ENCODE assay signal across 1 cellular context in the genomic region with DNA sequence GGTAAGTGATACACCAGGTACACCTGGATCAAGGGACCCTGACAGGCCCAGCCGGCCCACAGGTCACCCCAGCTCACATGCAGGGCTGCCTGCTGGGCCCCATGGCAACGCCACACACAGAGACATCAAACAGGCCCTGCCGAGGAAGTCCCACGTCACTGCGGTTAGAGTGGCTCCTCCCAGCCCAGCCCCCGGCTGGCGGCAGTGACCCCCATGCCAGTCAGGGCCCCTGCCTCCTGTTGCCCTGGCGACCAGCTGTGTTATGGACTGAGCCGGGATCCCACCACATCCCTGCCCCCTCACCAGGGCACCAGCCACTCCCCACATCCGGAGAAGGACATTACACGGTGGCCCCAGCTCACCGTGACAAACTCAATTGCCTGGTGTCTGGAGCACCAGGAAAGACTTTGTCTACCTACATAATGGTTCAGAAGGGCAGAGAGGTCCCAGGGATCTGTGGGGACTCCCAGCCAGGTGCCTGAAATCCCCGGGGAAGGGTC.
TF ChIP-seq lines count a peak whose summit lies in the region.

No MANE protein-coding gene starts in this region.

TF ChIP-seq in GM12878, 131 proteins besides CTCF, POLR2A, EP300 and RAD21 (continued from another document):
- TF ChIP-seq, protein P1, sequence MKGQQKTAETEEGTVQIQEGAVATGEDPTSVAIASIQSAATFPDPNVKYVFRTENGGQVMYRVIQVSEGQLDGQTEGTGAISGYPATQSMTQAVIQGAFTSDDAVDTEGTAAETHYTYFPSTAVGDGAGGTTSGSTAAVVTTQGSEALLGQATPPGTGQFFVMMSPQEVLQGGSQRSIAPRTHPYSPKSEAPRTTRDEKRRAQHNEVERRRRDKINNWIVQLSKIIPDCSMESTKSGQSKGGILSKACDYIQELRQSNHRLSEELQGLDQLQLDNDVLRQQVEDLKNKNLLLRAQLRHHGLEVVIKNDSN (IDR thresholded peaks at IDR 0.05; ENCODE audit: borderline replicate concordance, extremely low read length, insufficient read depth, low read depth, low read length): no peak
- TF ChIP-seq EGR1 (IDR thresholded peaks at IDR 0.05; ENCODE audit: borderline replicate concordance in 1 of 2, low read depth in 2 of 2, low read length in 2 of 2) (0 out of 3 replicates have a peak, but pooled peaks of 1 of the 2 experiments have one; percentile 10), ZNF217 (IDR thresholded peaks at IDR 0.05) (no peak), EZH2 (IDR thresholded peaks at IDR 0.05; ENCODE audit: borderline replicate concordance, control insufficient read depth, low read depth, low read length) (no peak), MYC (IDR thresholded peaks at IDR 0.05; ENCODE audit: insufficient read depth, insufficient read length, insufficient replicate concordance, low read length, severe bottlenecking) (no peak), HDAC6 (IDR thresholded peaks at IDR 0.05; ENCODE audit: unreplicated experiment) (no peak), TAF1 (IDR thresholded peaks at IDR 0.05; ENCODE audit: borderline replicate concordance, low read depth, low read length) (peak; percentile 11; the same call in 1 of the 2 replicates), IRF4 (IDR thresholded peaks at IDR 0.05; ENCODE audit: low read depth, low read length) (no peak), MTA2 (IDR thresholded peaks at IDR 0.05; ENCODE audit: low read depth) (peak; percentile 78), NR2C2 (IDR thresholded peaks at IDR 0.05; ENCODE audit: borderline replicate concordance, control insufficient read depth, insufficient read length, low read depth) (no peak), KLF5 (IDR thresholded peaks at IDR 0.05; ENCODE audit: partially characterized antibody) (peak; percentile 91), STAT1 (conservative IDR thresholded peaks at IDR 0.05) (peak; percentile 64), YBX1 (IDR thresholded peaks at IDR 0.05) (no peak), POLR2AphosphoS5 (IDR thresholded peaks at IDR 0.05; ENCODE audit: low read length) (peak; percentile 79), JUNB (IDR thresholded peaks at IDR 0.05) (no peak), SREBF2 (IDR thresholded peaks at IDR 0.05; ENCODE audit: low read length) (no peak), MEF2A (IDR thresholded peaks at IDR 0.05; ENCODE audit: insufficient read depth, low read depth, low read length) (no peak), MYB (IDR thresholded peaks at IDR 0.05; ENCODE audit: borderline replicate concordance, low read depth, low read length) (0 out of 2 replicates have a peak, but pooled peaks have one; percentile 17), NR2F1 (conservative IDR thresholded peaks at IDR 0.05) (peak; percentile 97), RFX5 (IDR thresholded peaks at IDR 0.05; ENCODE audit: low read depth, low read length) (peak; percentile 49; the same call in 1 of the 2 replicates), YY1 (IDR thresholded peaks at IDR 0.05; ENCODE audit: low read depth, low read length) (no peak), BCL11A (IDR thresholded peaks at IDR 0.05; ENCODE audit: low read depth, low read length) (peak; percentile 40; the same call in 1 of the 2 replicates), IKZF1 (conservative IDR thresholded peaks at IDR 0.05) (peak; percentile 95), CHD4 (IDR thresholded peaks at IDR 0.05) (no peak), ZNF622 (IDR thresholded peaks at IDR 0.05) (no peak)
- TF ChIP-seq, protein P2, sequence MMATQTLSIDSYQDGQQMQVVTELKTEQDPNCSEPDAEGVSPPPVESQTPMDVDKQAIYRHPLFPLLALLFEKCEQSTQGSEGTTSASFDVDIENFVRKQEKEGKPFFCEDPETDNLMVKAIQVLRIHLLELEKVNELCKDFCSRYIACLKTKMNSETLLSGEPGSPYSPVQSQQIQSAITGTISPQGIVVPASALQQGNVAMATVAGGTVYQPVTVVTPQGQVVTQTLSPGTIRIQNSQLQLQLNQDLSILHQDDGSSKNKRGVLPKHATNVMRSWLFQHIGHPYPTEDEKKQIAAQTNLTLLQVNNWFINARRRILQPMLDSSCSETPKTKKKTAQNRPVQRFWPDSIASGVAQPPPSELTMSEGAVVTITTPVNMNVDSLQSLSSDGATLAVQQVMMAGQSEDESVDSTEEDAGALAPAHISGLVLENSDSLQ (IDR thresholded peaks at IDR 0.05): peak; percentile 97
- TF ChIP-seq, protein P3, sequence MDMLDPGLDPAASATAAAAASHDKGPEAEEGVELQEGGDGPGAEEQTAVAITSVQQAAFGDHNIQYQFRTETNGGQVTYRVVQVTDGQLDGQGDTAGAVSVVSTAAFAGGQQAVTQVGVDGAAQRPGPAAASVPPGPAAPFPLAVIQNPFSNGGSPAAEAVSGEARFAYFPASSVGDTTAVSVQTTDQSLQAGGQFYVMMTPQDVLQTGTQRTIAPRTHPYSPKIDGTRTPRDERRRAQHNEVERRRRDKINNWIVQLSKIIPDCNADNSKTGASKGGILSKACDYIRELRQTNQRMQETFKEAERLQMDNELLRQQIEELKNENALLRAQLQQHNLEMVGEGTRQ (IDR thresholded peaks at IDR 0.05; ENCODE audit: borderline replicate concordance, low read depth, low read length): no peak
- TF ChIP-seq, protein P4, sequence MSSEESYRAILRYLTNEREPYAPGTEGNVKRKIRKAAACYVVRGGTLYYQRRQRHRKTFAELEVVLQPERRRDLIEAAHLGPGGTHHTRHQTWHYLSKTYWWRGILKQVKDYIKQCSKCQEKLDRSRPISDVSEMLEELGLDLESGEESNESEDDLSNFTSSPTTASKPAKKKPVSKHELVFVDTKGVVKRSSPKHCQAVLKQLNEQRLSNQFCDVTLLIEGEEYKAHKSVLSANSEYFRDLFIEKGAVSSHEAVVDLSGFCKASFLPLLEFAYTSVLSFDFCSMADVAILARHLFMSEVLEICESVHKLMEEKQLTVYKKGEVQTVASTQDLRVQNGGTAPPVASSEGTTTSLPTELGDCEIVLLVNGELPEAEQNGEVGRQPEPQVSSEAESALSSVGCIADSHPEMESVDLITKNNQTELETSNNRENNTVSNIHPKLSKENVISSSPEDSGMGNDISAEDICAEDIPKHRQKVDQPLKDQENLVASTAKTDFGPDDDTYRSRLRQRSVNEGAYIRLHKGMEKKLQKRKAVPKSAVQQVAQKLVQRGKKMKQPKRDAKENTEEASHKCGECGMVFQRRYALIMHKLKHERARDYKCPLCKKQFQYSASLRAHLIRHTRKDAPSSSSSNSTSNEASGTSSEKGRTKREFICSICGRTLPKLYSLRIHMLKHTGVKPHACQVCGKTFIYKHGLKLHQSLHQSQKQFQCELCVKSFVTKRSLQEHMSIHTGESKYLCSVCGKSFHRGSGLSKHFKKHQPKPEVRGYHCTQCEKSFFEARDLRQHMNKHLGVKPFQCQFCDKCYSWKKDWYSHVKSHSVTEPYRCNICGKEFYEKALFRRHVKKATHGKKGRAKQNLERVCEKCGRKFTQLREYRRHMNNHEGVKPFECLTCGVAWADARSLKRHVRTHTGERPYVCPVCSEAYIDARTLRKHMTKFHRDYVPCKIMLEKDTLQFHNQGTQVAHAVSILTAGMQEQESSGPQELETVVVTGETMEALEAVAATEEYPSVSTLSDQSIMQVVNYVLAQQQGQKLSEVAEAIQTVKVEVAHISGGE (CRISPR knock-in tag; IDR thresholded peaks at IDR 0.05): no peak
- TF ChIP-seq, protein P5, sequence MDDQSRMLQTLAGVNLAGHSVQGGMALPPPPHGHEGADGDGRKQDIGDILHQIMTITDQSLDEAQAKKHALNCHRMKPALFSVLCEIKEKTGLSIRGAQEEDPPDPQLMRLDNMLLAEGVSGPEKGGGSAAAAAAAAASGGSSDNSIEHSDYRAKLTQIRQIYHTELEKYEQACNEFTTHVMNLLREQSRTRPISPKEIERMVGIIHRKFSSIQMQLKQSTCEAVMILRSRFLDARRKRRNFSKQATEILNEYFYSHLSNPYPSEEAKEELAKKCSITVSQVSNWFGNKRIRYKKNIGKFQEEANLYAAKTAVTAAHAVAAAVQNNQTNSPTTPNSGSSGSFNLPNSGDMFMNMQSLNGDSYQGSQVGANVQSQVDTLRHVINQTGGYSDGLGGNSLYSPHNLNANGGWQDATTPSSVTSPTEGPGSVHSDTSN (IDR thresholded peaks at IDR 0.05; ENCODE audit: insufficient replicate concordance, low read depth, low read length): peak; percentile 89
